In the genomic region with DNA sequence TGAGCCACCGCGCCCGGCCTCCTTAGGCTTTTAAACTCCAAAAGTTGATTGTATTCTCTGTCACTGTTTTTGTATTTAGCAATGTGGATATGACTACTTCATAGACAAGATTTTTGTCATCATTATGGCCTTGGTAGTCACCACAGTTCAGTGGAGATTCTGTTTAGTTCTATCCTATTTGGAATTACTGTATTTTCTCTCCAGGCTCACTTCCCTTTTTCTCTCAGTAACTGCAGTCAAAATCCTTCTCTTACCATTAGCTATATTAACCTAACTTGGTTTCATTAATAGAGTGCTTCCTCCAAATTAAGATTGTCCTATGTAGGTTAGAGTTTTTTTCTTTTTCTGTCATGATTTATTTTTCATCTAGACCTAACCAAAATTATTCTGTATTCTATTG, we compare ENCODE assay signal across 23 cellular contexts.
"Had no signal": no experiment of that assay in that cellular context is flagged by ENCODE, and none has a peak within 500 bp of the region (broad histone marks: within the 10 kb centered on the region; RNA-seq: fewer than 3 reads in every experiment).

No MANE protein-coding gene starts in this region.

- H3K4me3 ChIP-seq: hepatocyte, neural progenitor cell, ovary, right atrium auricular region, sigmoid colon, skin epidermis, stomach, thoracic aorta, transverse colon had no signal

- H3K9ac ChIP-seq: neural progenitor cell had no signal

- FAIRE-seq: colon, endothelial cell of umbilical vein had no signal

- H3K27ac ChIP-seq: foreskin keratinocyte, hepatocyte, neural progenitor cell, ovary, right atrium auricular region, sigmoid colon, skin epidermis, stomach, thoracic aorta, transverse colon had no signal

- H3K4me1 Mint-ChIP-seq: naive thymus-derived CD4-positive, alpha-beta T cell; stimulated activated naive B cell treated with anti-CD40 and anti-IgM and Interleukin-4, amounts not matched to agents 10 μg/mL and 1 μg/mL and 100 μg/mL, for 72 hours had no signal

- H3K9me3 Mint-ChIP-seq: naive thymus-derived CD4-positive, alpha-beta T cell; neural progenitor cell had no signal

- H3K4me1 ChIP-seq: foreskin keratinocyte, right atrium auricular region, stomach, transverse colon had no signal

- H3K36me3 Mint-ChIP-seq: stimulated activated naive B cell treated with anti-CD40 and anti-IgM and Interleukin-4, amounts not matched to agents 10 μg/mL and 1 μg/mL and 100 μg/mL, for 72 hours had no signal

- H3K9me3 ChIP-seq: ovary, right atrium auricular region, sigmoid colon, stomach, thoracic aorta, transverse colon had no signal

- H3K4me3 Mint-ChIP-seq: naive thymus-derived CD4-positive, alpha-beta T cell; neural progenitor cell; stimulated activated naive B cell treated with anti-CD40 and anti-IgM and Interleukin-4, amounts not matched to agents 10 μg/mL and 1 μg/mL and 100 μg/mL, for 72 hours had no signal

- H3K27me3 ChIP-seq: foreskin keratinocyte, hepatocyte, neural progenitor cell, ovary, right atrium auricular region, sigmoid colon, stomach, transverse colon had no signal

- DNase-seq: dermis blood vessel endothelial cell; erythroblast; foreskin keratinocyte; head of caudate nucleus; kidney glomerular epithelial cell; mesendoderm; naive thymus-derived CD4-positive, alpha-beta T cell; nucleus accumbens; ovary; sigmoid colon; stimulated activated CD4-positive, alpha-beta T cell treated with anti-CD3 and anti-CD28 coated beads, Interleukin-2, amount 100 ng/mL, for 24 hours; stimulated activated CD4-positive, alpha-beta T cell treated with anti-CD3 and anti-CD28 coated beads, Interleukin-4, amount 100 ng/mL, for 4 hours; stimulated activated naive B cell treated with anti-CD40 and anti-IgM and Interleukin-4, amounts not matched to agents 10 μg/mL and 1 μg/mL and 100 μg/mL, for 72 hours; stomach; substantia nigra; transverse colon had no signal

- H3K27ac Mint-ChIP-seq: naive thymus-derived CD4-positive, alpha-beta T cell; neural progenitor cell; stimulated activated naive B cell treated with anti-CD40 and anti-IgM and Interleukin-4, amounts not matched to agents 10 μg/mL and 1 μg/mL and 100 μg/mL, for 72 hours had no signal

- H3K36me3 ChIP-seq: ovary, right atrium auricular region, thoracic aorta, transverse colon had no signal

- H3K27me3 Mint-ChIP-seq: naive thymus-derived CD4-positive, alpha-beta T cell; stimulated activated naive B cell treated with anti-CD40 and anti-IgM and Interleukin-4, amounts not matched to agents 10 μg/mL and 1 μg/mL and 100 μg/mL, for 72 hours had no signal
